33 cellular contexts compared by ENCODE assay signal in the genomic region with DNA sequence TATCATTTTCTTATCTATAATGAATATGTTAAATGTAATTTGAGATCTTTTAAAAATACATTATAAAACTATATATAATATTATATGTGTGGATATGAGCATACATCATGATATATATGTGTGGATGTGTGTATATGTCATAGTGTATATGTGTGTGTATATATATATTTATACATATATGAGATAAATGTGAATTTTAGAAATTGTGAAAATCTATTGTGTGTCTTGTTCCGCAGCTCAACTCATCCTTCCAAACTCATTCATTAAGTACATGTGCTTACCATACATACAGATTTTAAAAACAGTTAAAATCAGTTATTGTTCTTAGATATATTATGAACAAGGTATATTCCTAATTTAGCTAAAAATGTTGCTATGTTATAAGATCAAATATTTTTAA.
"Had no signal": no experiment of that assay in that cellular context is flagged by ENCODE, and none has a peak within 500 bp of the region (broad histone marks: within the 10 kb centered on the region; RNA-seq: fewer than 3 reads in every experiment).

No MANE protein-coding gene starts in this region.

- H3K4me1 ChIP-seq: adrenal gland, ascending aorta, body of pancreas, breast epithelium had no signal

- H3K27me3 ChIP-seq: adrenal gland, ascending aorta, body of pancreas, brain microvascular endothelial cell, breast epithelium, cardiac muscle cell had no signal

- H3K9me3 ChIP-seq: ascending aorta, body of pancreas had no signal

- FAIRE-seq: astrocyte, bronchial epithelial cell had no signal

- ATAC-seq: activated naive CD4-positive, alpha-beta T cell treated with anti-CD3 and anti-CD28 coated beads, Interleukin-2, amount 50 U/mL, for 72 hours; activated naive CD8-positive, alpha-beta T cell treated with anti-CD3 and anti-CD28 coated beads, Interleukin-2, amount 50 U/mL, for 24 hours; activated T-cell treated with anti-CD3 and anti-CD28 coated beads, Interleukin-2, amount 50 U/mL, for 4 hours; activated T-cell treated with anti-CD3 and anti-CD28 coated beads, Interleukin-2, amount 50 U/mL, for 72 hours; activated T-helper 17 cell treated with anti-CD3 and anti-CD28 coated beads, Interleukin-2, amount 50 U/mL, for 72 hours; body of pancreas had no signal

- DNase-seq: activated effector memory CD4-positive, alpha-beta T cell treated with anti-CD3 and anti-CD28 coated beads, Interleukin-2, amount 50 U/mL, for 16 hours; activated effector memory CD4-positive, alpha-beta T cell treated with Interleukin-2 at 50 U/mL for 16 hours; activated gamma-delta T cell; activated gamma-delta T cell treated with Interleukin-2 at 50 U/mL for 16 hours; activated naive CD4-positive, alpha-beta T cell; activated naive CD4-positive, alpha-beta T cell treated with anti-CD3 and anti-CD28 coated beads for 36 hours; activated naive CD4-positive, alpha-beta T cell treated with anti-CD3 and anti-CD28 coated beads, Interleukin-2, amount 10 ng/mL, durations not matched to agents 7 days and 5 days; activated naive CD4-positive, alpha-beta T cell treated with anti-CD3 and anti-CD28 coated beads, Interleukin-2, amount 50 U/mL, for 16 hours; activated naive CD4-positive, alpha-beta T cell treated with Interleukin-2 at 50 U/mL for 16 hours; activated naive CD8-positive, alpha-beta T cell treated with anti-CD3 and anti-CD28 coated beads for 36 hours; activated naive CD8-positive, alpha-beta T cell treated with anti-CD3 and anti-CD28 coated beads, Interleukin-2, amount 10 ng/mL, durations not matched to agents 7 days and 5 days; activated naive CD8-positive, alpha-beta T cell treated with anti-CD3 and anti-CD28 coated beads, Interleukin-2, amount 50 U/mL, for 24 hours; activated T-cell treated with anti-CD3 and anti-CD28 coated beads, Interleukin-2, amount 50 U/mL, for 1 hour; activated T-cell treated with anti-CD3 and anti-CD28 coated beads, Interleukin-2, amount 50 U/mL, for 24 hours; activated T-cell treated with anti-CD3 and anti-CD28 coated beads, Interleukin-2, amount 50 U/mL, for 4 hours; activated T-cell treated with anti-CD3 and anti-CD28 coated beads, Interleukin-2, amount 50 U/mL, for 48 hours; activated T-cell treated with anti-CD3 and anti-CD28 coated beads, Interleukin-2, amount 50 U/mL, for 72 hours; adrenal gland; amniotic stem cell; amygdala; anterior cingulate cortex; aorta; body of pancreas; brain microvascular endothelial cell; caudate nucleus; cerebellar nuclear complex had no signal

- H3K36me3 ChIP-seq: adrenal gland, ascending aorta, brain microvascular endothelial cell, breast epithelium, cardiac muscle cell had no signal

- H3K4me3 ChIP-seq: adrenal gland, ascending aorta, body of pancreas, breast epithelium, cardiac muscle cell had no signal

- H3K27ac ChIP-seq: adrenal gland, ascending aorta, body of pancreas, brain microvascular endothelial cell, breast epithelium, cardiac muscle cell had no signal
